ENCODE assay signal across 8 cellular contexts in the genomic region with DNA sequence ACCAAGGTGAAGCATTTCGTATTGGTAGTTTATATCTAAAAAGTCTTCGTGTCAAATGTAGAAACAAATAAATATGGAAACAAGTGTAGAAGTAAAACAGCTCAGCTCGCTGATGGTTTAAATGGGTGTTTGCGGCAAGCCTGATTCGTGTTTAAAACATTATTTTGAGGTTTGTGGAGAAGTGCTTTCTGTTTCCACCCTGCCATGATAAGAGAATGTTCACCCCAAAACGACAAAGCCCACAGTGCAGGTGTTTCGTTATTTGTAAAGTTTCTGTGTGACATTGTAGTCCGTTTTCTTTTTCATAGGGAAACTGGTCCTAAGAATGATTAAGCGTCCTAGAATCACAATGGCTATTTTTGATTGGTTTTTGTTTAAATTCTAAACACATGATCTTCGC.
"Had no signal": no experiment of that assay in that cellular context is flagged by ENCODE, and none has a peak within 500 bp of the region (broad histone marks: within the 10 kb centered on the region; RNA-seq: fewer than 3 reads in every experiment).

No MANE protein-coding gene starts in this region.

- DNase-seq: GDM1, GF-D8 had no signal

- ATAC-seq: GM12878 had no signal

- H3K4me3 ChIP-seq: GM12878 had no signal

- FAIRE-seq: G401.6, GM12878, GM12891, GM12892, GM18507, GM19239 had no signal
